Comparison of ENCODE assay signal across 1 cellular context in the genomic region with DNA sequence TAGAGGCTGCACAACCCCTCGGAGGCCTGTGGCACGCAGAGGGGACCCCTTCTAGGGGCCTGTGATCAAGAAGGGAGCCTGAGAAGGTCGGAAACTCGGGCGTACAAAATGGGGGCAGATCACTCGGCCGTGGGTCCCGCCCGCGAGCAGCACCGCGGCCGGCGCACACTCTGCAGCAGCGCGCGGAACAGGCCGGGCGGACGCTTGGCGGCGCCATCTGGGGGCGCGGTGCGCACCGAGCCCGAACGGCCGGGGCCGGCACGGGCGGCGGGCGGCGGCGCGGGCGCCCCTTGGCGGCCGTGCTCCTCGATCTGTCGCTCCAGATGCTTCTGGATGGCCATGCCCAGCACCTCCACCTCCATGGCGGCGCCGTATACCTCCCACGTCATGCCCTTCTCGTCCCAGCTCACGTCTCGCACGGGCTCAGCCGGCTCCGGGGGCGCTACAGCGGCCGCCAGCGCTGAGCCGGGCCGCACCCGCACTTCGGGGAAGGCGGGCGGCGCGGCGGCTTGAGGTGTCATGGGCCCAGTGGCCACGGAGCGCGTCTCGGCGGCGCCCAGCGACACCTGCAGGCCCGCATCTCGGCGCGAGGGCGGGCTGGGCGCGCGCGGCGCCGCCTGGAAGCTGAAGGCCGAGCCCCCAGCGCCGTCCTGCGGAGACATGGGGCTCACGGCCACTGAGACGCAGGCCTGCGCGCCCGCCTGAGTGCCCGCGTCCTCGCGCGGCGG.
TF ChIP-seq lines count a peak whose summit lies in the region.

No MANE protein-coding gene starts in this region.

TF ChIP-seq in SK-N-SH, 30 proteins besides CTCF, POLR2A, EP300 and RAD21 (continued from another document):
- TF ChIP-seq GATA2 (CRISPR knock-in tag; IDR thresholded peaks at IDR 0.05): no peak
- TF ChIP-seq, protein P1, sequence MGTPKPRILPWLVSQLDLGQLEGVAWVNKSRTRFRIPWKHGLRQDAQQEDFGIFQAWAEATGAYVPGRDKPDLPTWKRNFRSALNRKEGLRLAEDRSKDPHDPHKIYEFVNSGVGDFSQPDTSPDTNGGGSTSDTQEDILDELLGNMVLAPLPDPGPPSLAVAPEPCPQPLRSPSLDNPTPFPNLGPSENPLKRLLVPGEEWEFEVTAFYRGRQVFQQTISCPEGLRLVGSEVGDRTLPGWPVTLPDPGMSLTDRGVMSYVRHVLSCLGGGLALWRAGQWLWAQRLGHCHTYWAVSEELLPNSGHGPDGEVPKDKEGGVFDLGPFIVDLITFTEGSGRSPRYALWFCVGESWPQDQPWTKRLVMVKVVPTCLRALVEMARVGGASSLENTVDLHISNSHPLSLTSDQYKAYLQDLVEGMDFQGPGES (IDR thresholded peaks at IDR 0.05; ENCODE audit: low read depth, low read length): no peak
- no peak for TF ChIP-seq FOXJ3 (CRISPR knock-in tag; IDR thresholded peaks at IDR 0.05)
- no peak for TF ChIP-seq EZH2phosphoT487 (IDR thresholded peaks at IDR 0.05; ENCODE audit: borderline replicate concordance, low read depth)
